20 cellular contexts compared by ENCODE assay signal in the genomic region with DNA sequence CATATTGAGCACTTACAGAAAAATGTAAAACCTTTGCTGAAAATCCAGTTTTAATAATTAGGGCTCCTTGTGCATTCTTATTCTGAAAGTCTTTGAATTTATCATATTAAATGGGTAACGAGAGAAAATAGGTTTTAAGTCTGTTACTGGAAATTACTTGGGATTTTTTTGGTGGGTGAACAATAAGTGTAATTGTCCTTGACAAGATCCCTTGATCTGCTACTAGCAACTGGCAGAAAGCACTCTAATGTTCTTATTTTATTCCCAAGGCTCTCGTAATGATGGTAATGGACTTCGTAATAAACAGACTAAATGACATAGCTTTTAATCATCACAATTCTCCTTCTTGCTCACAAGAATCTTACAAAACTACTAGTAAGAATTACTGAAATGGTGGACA.
"Had no signal": no experiment of that assay in that cellular context is flagged by ENCODE, and none has a peak within 500 bp of the region (broad histone marks: within the 10 kb centered on the region; RNA-seq: fewer than 3 reads in every experiment).

No MANE protein-coding gene starts in this region.

- H3K27me3 ChIP-seq: esophagus squamous epithelium, gastroesophageal sphincter, left lung, spleen, testis, tibial nerve, upper lobe of right lung, vagina had no signal

- H2AFZ ChIP-seq: parathyroid adenoma had no signal

- DNase-seq: dermis blood vessel endothelial cell; esophagus squamous epithelium; foreskin fibroblast; glutamatergic neuron; immature natural killer cell; left lung; lower lobe of right lung; spleen; stimulated activated CD4-positive, alpha-beta T cell treated with anti-CD3 and anti-CD28 coated beads, Interleukin-15, amount 100 ng/mL, for 24 hours; stimulated activated CD4-positive, alpha-beta T cell treated with anti-CD3 and anti-CD28 coated beads, Interleukin-1b, Interleukin-23, amount 100 ng/mL, for 48 hours; stimulated activated CD4-positive, alpha-beta T cell treated with anti-CD3 and anti-CD28 coated beads, Interleukin-4, amount 100 ng/mL, for 4 hours; stimulated activated naive B cell treated with anti-CD40 and anti-IgM and Interleukin-4, amounts not matched to agents 10 μg/mL and 1 μg/mL and 100 μg/mL, for 72 hours; stimulated activated naive CD8-positive, alpha-beta T cell treated with anti-CD3 and anti-CD28 coated beads, Interleukin-15, amount 100 ng/mL, for 72 hours; testis; upper lobe of right lung had no signal

- H3K36me3 ChIP-seq: esophagus squamous epithelium, gastroesophageal sphincter, left lung, lower lobe of right lung, prostate gland, spleen, tibial nerve, upper lobe of right lung, vagina had no signal

- H3K4me1 ChIP-seq: esophagus squamous epithelium, gastroesophageal sphincter, left lung, lower lobe of right lung, parathyroid adenoma, prostate gland, spleen, testis, tibial nerve, upper lobe of right lung, vagina had no signal

- H3K4me3 ChIP-seq: esophagus squamous epithelium, gastroesophageal sphincter, left lung, lower lobe of right lung, prostate gland, spleen, testis, tibial nerve, upper lobe of right lung, vagina had no signal

- H3K79me2 ChIP-seq: parathyroid adenoma had no signal

- H3K27ac ChIP-seq: esophagus squamous epithelium, gastroesophageal sphincter, left lung, lower lobe of right lung, parathyroid adenoma, prostate gland, spleen, testis, tibial nerve, upper lobe of right lung, vagina had no signal
